Comparison of ENCODE assay signal across 18 cellular contexts in the genomic region with DNA sequence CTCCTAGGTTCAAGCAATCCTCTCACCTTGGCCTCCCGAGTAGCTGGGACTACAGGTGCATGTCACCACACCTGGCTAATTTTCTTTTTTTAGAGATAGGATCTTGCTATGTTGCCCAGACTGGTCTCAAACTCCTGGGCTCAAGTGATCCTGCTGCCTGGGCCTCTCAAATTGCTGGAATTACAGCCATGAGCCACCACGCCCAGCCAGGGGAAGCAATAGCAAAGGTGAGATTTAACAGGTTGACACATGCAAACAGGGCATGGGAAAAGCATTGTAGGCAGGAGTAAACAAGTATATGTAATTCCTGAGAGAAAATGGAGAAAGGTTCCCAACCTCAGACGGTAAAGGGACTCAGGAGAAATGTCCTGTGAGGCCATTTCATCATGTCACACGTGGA. TPM values are rescaled to one million over a fixed set of nuclear protein-coding genes. Genes with fewer than 3 reads are reported as not detected.
DNase-seq lines count a peak whose midpoint lies in the region; ATAC-seq, FAIRE-seq and TF ChIP-seq lines count a peak whose summit lies in the region.
"Had no signal": no experiment of that assay in that cellular context is flagged by ENCODE, and none has a peak within 500 bp of the region (broad histone marks: within the 10 kb centered on the region; RNA-seq: fewer than 3 reads in every experiment).

No MANE protein-coding gene starts in this region.

- no peak overlapping the region for H2BK5ac ChIP-seq in trophoblast cell (ENCODE audit: low read depth, low read length, poor library complexity)

- H2BK120ac ChIP-seq in trophoblast cell (ENCODE audit: insufficient read depth, low read length, poor library complexity) = no peak overlapping the region

- peak; percentile 68 for DNase-seq in bronchial epithelial cell (ENCODE audit: low read depth)
- DNase-seq in esophagus squamous epithelium (lab: John Stamatoyannopoulos, UW) = no peak
- DNase-seq in trophoblast cell = peak; percentile 77 to 80
- no peak for DNase-seq in glutamatergic neuron
- DNase-seq in H4 (ENCODE audit: low spot score) = no peak
- DNase-seq in T-helper 17 cell = no peak
- DNase-seq: 8988T; C1 segment of cervical spinal cord; Calu3; CD4-positive, alpha-beta memory T cell; COR-L47; DMS53; DMS79 treated with DMSO at 0.1 percent for 48 hours; GF-D8; GM23248; H9 had no signal

- no peak overlapping the region for H3K4me2 ChIP-seq in trophoblast cell (ENCODE audit: low read length)

- no peak overlapping the region for H3K14ac ChIP-seq in trophoblast cell (ENCODE audit: low read length)

- H4K8ac ChIP-seq in trophoblast cell (ENCODE audit: low read depth, low read length) = no peak overlapping the region

- no peak overlapping the region for H3K27ac Mint-ChIP-seq in glutamatergic neuron (ENCODE audit: unreplicated experiment)
- H3K27ac Mint-ChIP-seq in T-helper 17 cell = no peak overlapping the region
- H3K27ac Mint-ChIP-seq: CD4-positive, alpha-beta memory T cell; H9 had no signal

- TF ChIP-seq CTCF in bronchial epithelial cell (IDR thresholded peaks at IDR 0.05; ENCODE audit: insufficient read depth, low read length, severe bottlenecking) (no peak), esophagus squamous epithelium (IDR thresholded peaks at IDR 0.05) (no peak), glutamatergic neuron (IDR thresholded peaks at IDR 0.05; ENCODE audit: partially characterized antibody, unreplicated experiment) (no peak)

- H3K4me3 ChIP-seq in bronchial epithelial cell (ENCODE audit: low read depth, low read length) = no peak overlapping the region
- H3K4me3 ChIP-seq in esophagus squamous epithelium = no peak overlapping the region
- no peak overlapping the region for H3K4me3 ChIP-seq in trophoblast cell (ENCODE audit: low read depth, low read length)
- H3K4me3 ChIP-seq: GM23248 had no signal

- H3K27me3 ChIP-seq in bronchial epithelial cell (ENCODE audit: control insufficient read depth, insufficient read depth, low read length) = no peaks in the 10 kb centered on the region
- no peaks in the 10 kb centered on the region for H3K27me3 ChIP-seq in esophagus squamous epithelium
- no peaks in the 10 kb centered on the region for H3K27me3 ChIP-seq in trophoblast cell (ENCODE audit: insufficient read depth, low read length)

- no peaks in the 10 kb centered on the region for H3K79me1 ChIP-seq in trophoblast cell (ENCODE audit: low read length)

- no peaks in the 10 kb centered on the region for H3K36me3 Mint-ChIP-seq in glutamatergic neuron (ENCODE audit: unreplicated experiment)
- no peaks in the 10 kb centered on the region for H3K36me3 Mint-ChIP-seq in T-helper 17 cell (ENCODE audit: low read depth)
- H3K36me3 Mint-ChIP-seq: CD4-positive, alpha-beta memory T cell had no signal

- no peak for FAIRE-seq in bronchial epithelial cell (lab: Jason Lieb, UNC)
- FAIRE-seq: GM12891 had no signal

- H3K4ac ChIP-seq in trophoblast cell (ENCODE audit: low read depth, low read length) = no peak overlapping the region

- no peak overlapping the region for H4K12ac ChIP-seq in trophoblast cell (ENCODE audit: low read depth, low read length)

- no peak overlapping the region for H2AFZ ChIP-seq in trophoblast cell (ENCODE audit: insufficient read depth, low read length, poor library complexity)
- H2AFZ ChIP-seq: GM23248 had no signal

- TF ChIP-seq POLR2A in esophagus squamous epithelium (IDR thresholded peaks at IDR 0.05) = no peak

- H2BK12ac ChIP-seq in trophoblast cell (ENCODE audit: low read length) = no peak overlapping the region

- WGBS in esophagus squamous epithelium, 2 donors = 35 to 50% methylated on average over 3 to 4 of the region's 4 CpGs
- WGBS in trophoblast cell (ENCODE audit: extremely low coverage, insufficient coverage, insufficient read length) = no CpG with 5 or more reads among the region's 4 CpGs

- H3K9me3 ChIP-seq in esophagus squamous epithelium (no peaks in the 10 kb centered on the region), trophoblast cell (ENCODE audit: insufficient read depth, low read depth, low read length) (no peaks in the 10 kb centered on the region), T-helper 17 cell (ENCODE audit: control insufficient read depth, low read length, poor library complexity, severe bottlenecking) (no peaks in the 10 kb centered on the region)

- ATAC-seq in T-helper 17 cell = no peak
- ATAC-seq: HCT116 had no signal

- H3K23ac ChIP-seq in trophoblast cell (ENCODE audit: low read length) = no peak overlapping the region

- intact Hi-C loops in esophagus squamous epithelium (cut with DNase I) = no loop called here

- H2AK5ac ChIP-seq in trophoblast cell (ENCODE audit: low read length) = no peak overlapping the region

- H3K79me2 ChIP-seq in trophoblast cell (ENCODE audit: control insufficient read depth, insufficient read depth, low read length, poor library complexity) = no peaks in the 10 kb centered on the region

- H3K9ac ChIP-seq in trophoblast cell (ENCODE audit: low read length) = no peak overlapping the region
- H3K9ac ChIP-seq: GM23248 had no signal

- H3K4me1 ChIP-seq in esophagus squamous epithelium (peaks cover 0 to 18% (median 0%) of the 10 kb centered on the region in 3 donors), trophoblast cell (ENCODE audit: control insufficient read depth in 1 of 2, insufficient read depth in 2 of 2, low read length in 2 of 2) (peaks cover 0 to 2% of the 10 kb centered on the region in 2 experiments)

- H3K27ac ChIP-seq in esophagus squamous epithelium = peak overlapping the region in 3 of 4 donors; percentile 39 to 58 (median 46)
- H3K27ac ChIP-seq in trophoblast cell (ENCODE audit: low read depth, low read length) = no peak overlapping the region
- H3K27ac ChIP-seq: GM23248 had no signal

- H3K4me1 Mint-ChIP-seq in glutamatergic neuron (ENCODE audit: low read depth, unreplicated experiment) = no peaks in the 10 kb centered on the region
- H3K4me1 Mint-ChIP-seq in T-helper 17 cell = peaks cover 5% of the 10 kb centered on the region
- H3K4me1 Mint-ChIP-seq: CD4-positive, alpha-beta memory T cell had no signal

- H3K18ac ChIP-seq in trophoblast cell (ENCODE audit: low read length) = no peak overlapping the region

- H3K36me3 ChIP-seq in bronchial epithelial cell (ENCODE audit: control insufficient read depth, insufficient read depth, low read length) (no peaks in the 10 kb centered on the region), esophagus squamous epithelium (no peaks in the 10 kb centered on the region), trophoblast cell (ENCODE audit: control insufficient read depth in 1 of 2, insufficient read depth in 2 of 2, low read length in 2 of 2) (no peaks in the 10 kb centered on the region)

- H3K9me3 Mint-ChIP-seq in glutamatergic neuron (ENCODE audit: unreplicated experiment) = peaks cover 4% of the 10 kb centered on the region

- H4K91ac ChIP-seq in trophoblast cell (ENCODE audit: low read depth, low read length) = no peak overlapping the region

- H3K4me3 Mint-ChIP-seq in glutamatergic neuron (ENCODE audit: unreplicated experiment) (no peak overlapping the region), T-helper 17 cell (no peak overlapping the region)
- H3K4me3 Mint-ChIP-seq: CD4-positive, alpha-beta memory T cell; H9 had no signal

- no peaks in the 10 kb centered on the region for H3K27me3 Mint-ChIP-seq in glutamatergic neuron (ENCODE audit: unreplicated experiment)
- no peaks in the 10 kb centered on the region for H3K27me3 Mint-ChIP-seq in T-helper 17 cell
- H3K27me3 Mint-ChIP-seq: CD4-positive, alpha-beta memory T cell had no signal

RNA-seq across cellular contexts. Expression of gene TBL1X, which starts 33.6 kb away (rescaled TPM):
- 14.2 and 25.0 TPM in 2 replicates for total RNA-seq in bronchial epithelial cell
- 10 to 100 TPM; 17.5 to 24.2 (median 21.8) TPM for total RNA-seq in esophagus squamous epithelium
- 14.6 and 15.2 TPM in 2 replicates for polyA plus RNA-seq in trophoblast cell (2013)
- 6.5 TPM for total RNA-seq in glutamatergic neuron (ENCODE audit: unreplicated experiment)
- total RNA-seq in H4 (2014; rRNA removed; shearing (Covaris generic)) = 15.7 and 16.4 TPM in 2 replicates
- 10 to 100 TPM; 15.7 to 20.2 TPM for total RNA-seq in T-helper 17 cell

Comparison
In these comparisons a context has a peak if more than half of its experiments do, and no peak if none do; other contexts are left out.
1. DNase-seq: peak in bronchial epithelial cell (single experiment) and trophoblast cell (2 of 2); none in esophagus squamous epithelium (single experiment), glutamatergic neuron (single experiment), H4 (single experiment) and T-helper 17 cell (0 of 3).